ENCODE assay signal across 1 cellular context in the genomic region with DNA sequence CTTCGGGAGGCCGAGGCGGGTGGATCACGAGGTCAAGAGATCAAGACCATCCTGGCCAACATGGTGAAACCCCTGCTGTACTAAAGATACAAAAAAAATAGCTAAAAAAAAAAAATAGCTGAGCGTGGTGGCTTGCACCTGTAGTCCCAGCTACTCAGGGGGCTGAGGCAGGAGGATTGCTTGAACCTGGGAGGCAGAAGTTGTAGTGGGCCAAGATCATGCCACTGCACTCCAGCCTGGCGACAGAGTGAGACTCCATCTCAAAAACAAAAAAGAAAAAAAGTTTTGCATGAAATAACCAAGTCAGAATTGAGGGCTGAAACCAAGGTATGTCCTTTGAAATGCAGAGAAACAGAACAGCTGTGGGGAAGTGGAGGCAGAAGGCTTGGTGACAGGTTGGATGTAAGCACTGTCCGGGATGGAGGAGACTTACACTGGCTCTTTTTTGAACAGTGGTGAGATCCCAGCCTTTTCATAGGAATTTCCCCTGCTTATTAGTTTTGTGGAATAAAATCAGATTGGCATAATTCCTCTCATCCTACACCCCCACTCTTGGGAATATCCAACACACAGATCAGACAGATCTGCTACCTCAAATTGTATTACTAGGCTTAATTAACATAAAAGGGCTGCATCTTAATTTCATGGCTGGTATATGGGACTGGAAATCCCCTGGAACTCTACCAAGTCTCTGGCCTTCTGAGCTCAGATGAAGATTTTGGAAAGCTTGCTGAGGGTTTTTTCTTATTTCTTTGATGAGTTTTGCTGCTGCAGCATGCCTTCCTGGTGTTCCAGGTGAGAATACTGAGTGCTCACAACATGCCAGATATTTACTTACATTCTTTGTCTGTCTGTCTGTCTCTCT.
TF ChIP-seq lines count a peak whose summit lies in the region.

No MANE protein-coding gene starts in this region.

TF ChIP-seq in IMR-90, 13 proteins besides CTCF, POLR2A, EP300 and RAD21 (continued from another document):
- no peak for TF ChIP-seq BHLHE40 (IDR thresholded peaks at IDR 0.05; ENCODE audit: low read depth, low read length)
- no peak for TF ChIP-seq MAZ (IDR thresholded peaks at IDR 0.05; ENCODE audit: borderline replicate concordance, low read depth, low read length)
- TF ChIP-seq RFX5 (IDR thresholded peaks at IDR 0.05; ENCODE audit: low read depth, low read length) = no peak
- no peak for TF ChIP-seq RCOR1 (IDR thresholded peaks at IDR 0.05; ENCODE audit: insufficient replicate concordance, low read length)
- TF ChIP-seq CHD1 (IDR thresholded peaks at IDR 0.05; ENCODE audit: low read depth, low read length) = no peak
- TF ChIP-seq, protein P1, sequence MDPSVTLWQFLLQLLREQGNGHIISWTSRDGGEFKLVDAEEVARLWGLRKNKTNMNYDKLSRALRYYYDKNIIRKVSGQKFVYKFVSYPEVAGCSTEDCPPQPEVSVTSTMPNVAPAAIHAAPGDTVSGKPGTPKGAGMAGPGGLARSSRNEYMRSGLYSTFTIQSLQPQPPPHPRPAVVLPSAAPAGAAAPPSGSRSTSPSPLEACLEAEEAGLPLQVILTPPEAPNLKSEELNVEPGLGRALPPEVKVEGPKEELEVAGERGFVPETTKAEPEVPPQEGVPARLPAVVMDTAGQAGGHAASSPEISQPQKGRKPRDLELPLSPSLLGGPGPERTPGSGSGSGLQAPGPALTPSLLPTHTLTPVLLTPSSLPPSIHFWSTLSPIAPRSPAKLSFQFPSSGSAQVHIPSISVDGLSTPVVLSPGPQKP (IDR thresholded peaks at IDR 0.05; ENCODE audit: borderline replicate concordance, low read depth, low read length) = no peak
- no peak for TF ChIP-seq CEBPB (IDR thresholded peaks at IDR 0.05; ENCODE audit: low read depth, low read length)
TF ChIP-seq in IMR-90: peak in this region for 0.
